Comparison of ENCODE assay signal across 21 cellular contexts in the genomic region with DNA sequence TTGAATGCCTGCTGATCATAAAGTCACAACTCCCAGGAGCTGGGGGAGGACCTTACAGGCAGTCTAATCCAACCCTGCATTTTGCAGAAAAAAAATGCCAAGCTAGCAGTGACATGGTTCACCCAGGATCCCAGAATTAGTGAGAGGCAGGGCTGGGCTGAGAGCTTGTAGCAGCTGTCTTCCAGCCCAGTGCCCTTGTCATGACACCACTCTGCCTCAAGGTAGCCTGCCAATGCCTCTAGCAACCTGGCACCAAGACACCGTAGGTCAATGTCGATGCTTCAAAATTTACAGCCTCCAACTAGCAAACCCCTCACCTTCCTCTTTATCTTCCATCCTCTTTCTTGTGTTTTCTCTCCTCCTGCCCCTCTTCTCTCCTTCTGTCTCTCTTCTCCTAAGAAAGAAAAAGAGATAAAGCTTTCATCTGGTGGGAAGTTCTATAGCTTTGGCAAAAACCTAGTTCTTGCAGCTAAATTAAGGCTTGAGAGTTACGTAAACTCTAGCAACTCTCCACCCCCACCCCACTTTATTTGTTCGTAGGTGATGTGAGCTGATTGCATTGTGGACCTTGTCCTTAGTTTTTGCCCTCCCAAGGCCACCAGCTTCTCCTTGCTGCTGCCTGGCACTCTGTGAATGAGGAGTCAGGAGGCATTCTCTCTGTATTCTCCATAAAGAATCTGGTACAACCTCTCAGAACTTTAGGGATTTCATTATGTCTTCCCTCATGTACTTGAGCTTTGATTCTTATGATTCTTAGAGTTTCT. TPM values are rescaled to one million over a fixed set of nuclear protein-coding genes. Genes with fewer than 3 reads are reported as not detected.
DNase-seq lines count a peak whose midpoint lies in the region; ATAC-seq, FAIRE-seq and TF ChIP-seq lines count a peak whose summit lies in the region.
"Had no signal": no experiment of that assay in that cellular context is flagged by ENCODE, and none has a peak within 500 bp of the region (broad histone marks: within the 10 kb centered on the region; RNA-seq: fewer than 3 reads in every experiment).

No MANE protein-coding gene starts in this region.

- TF ChIP-seq RAD21 in HepG2 (CRISPR knock-in tag; IDR thresholded peaks at IDR 0.05): no peak

- FAIRE-seq in HepG2 (lab: Jason Lieb, UNC): no peak
- FAIRE-seq in pancreas (lab: Jason Lieb, UNC): no peak
- FAIRE-seq: A204.1, H54 had no signal

- 28% methylated on average over 4 of the region's 4 CpGs for WGBS in HepG2 (ENCODE audit: low lambda C conversion rate)
- WGBS in pancreas, 2 donors: 27 to 29% methylated on average over 4 of the region's 4 CpGs

- H2AFZ ChIP-seq in HepG2 (ENCODE audit: low read length): no peak overlapping the region

- H3K9ac ChIP-seq in HepG2 (ENCODE audit: insufficient read depth, low read depth, low read length): no peak overlapping the region

- no TSS peak for BruUV-seq in HepG2 (replicated peaks; lab: Mats Ljungman, UMichigan)

- POLR2A ChIA-PET in HepG2 (lab: Yijun Ruan, JAX): no interaction called here

- no peak for TF ChIP-seq POLR2A in HepG2 (IDR thresholded peaks at IDR 0.05; ENCODE audit: insufficient read depth in 1 of 2, low read depth in 2 of 2, low read length in 2 of 2)

- CTCF ChIA-PET in HepG2 (lab: Yijun Ruan, JAX; ENCODE audit: low intra/inter-chr PET ratio, low total read pairs): no interaction called here

- intact Hi-C loops in HepG2 (cut with micrococcal nuclease; ENCODE audit: unreplicated experiment): loop anchor here (5.0 kb wide), 2 partner anchors 214 to 579 kb away; no protein-coding TSS in a partner anchor
- intact Hi-C loops in pancreas (cut with DNase I): loop anchor here in 2 of 3 donors (10.0 kb wide), 2 partner anchors 337 to 657 kb away; partner anchors contain the start of gene NPHP3 (in 1 of the 2)

- in situ Hi-C loops in HepG2 (cut with HindIII; ENCODE audit: extremely low pct_ligation_motif_present, low pct_unique_long_range_greater_than_20kb): loop anchor here (5.0 to 25.0 kb wide), 2 partner anchors 339 to 844 kb away; no protein-coding TSS in a partner anchor

- TF ChIP-seq EP300 in HepG2 (IDR thresholded peaks at IDR 0.05; ENCODE audit: low read depth in 2 of 2, low read length in 2 of 2) (no peak), HepG2 (CRISPR knock-in tag; IDR thresholded peaks at IDR 0.05; ENCODE audit: borderline replicate concordance) (no peak)

- no peaks in the 10 kb centered on the region; the same call in 1 of the 2 replicates for H3K36me3 ChIP-seq in H7 (replicated peaks; ENCODE audit: control insufficient read depth, insufficient read depth, low read length)
- no peaks in the 10 kb centered on the region for H3K36me3 ChIP-seq in HepG2 (replicated peaks in 1 of 2; ENCODE audit: control insufficient read depth in 1 of 2, insufficient read depth in 2 of 2, low read length in 2 of 2)
- no peaks in the 10 kb centered on the region for H3K36me3 ChIP-seq in pancreas

- no peak overlapping the region for H3K4me2 ChIP-seq in HepG2 (ENCODE audit: low read depth, low read length)

- DNase-seq in H7 (peak; percentile 3), HepG2 (ENCODE audit: low spot score) (peak; percentile 28), pancreas (peak in 2 of 6 donors; percentile 29 to 43), mesenteric fat pad (ENCODE audit: low spot score) (no peak), NCI-H1092 (lab: John Stamatoyannopoulos, UW) (no peak), HuH-7 (ENCODE audit: low spot score) (no peak)
- DNase-seq: CD8-positive, alpha-beta memory T cell; DMS79; HFFc6; NCI-H1417 treated with DMSO at 0.1 percent for 48 hours; NCI-H187; NCI-H526; Right ventricle myocardium superior had no signal

- ATAC-seq in HepG2: no peak; the same call in 2 of the 3 replicates
- ATAC-seq in pancreas: peak; percentile 53 to 79 (median 73)

- no peak overlapping the region for H3K4me3 ChIP-seq in H7 (ENCODE audit: insufficient read depth, low read depth, low read length)
- H3K4me3 ChIP-seq in HepG2 (replicated peaks in 1 of 3; ENCODE audit: insufficient read depth in 1 of 3, low read depth in 2 of 3, low read length in 3 of 3): no peak overlapping the region
- no peak overlapping the region for H3K4me3 ChIP-seq in pancreas

- no peaks in the 10 kb centered on the region for H3K79me2 ChIP-seq in HepG2 (ENCODE audit: insufficient read depth, low read length)

- H3K27ac ChIP-seq in angular gyrus (ENCODE audit: low read depth, low read length): peak overlapping the region; percentile 56
- no peak overlapping the region for H3K27ac ChIP-seq in HepG2 (ENCODE audit: extremely low read length, insufficient read depth, low read length)
- no peak overlapping the region for H3K27ac ChIP-seq in pancreas
- H3K27ac ChIP-seq: C4-2B, HL-60 had no signal

- H4K20me1 ChIP-seq in HepG2 (ENCODE audit: insufficient read depth, low read length): no peaks in the 10 kb centered on the region

- H3K9me3 ChIP-seq in HepG2 (ENCODE audit: low read length) (no peaks in the 10 kb centered on the region), pancreas (no peaks in the 10 kb centered on the region)

- H3K27me3 ChIP-seq in H7 (ENCODE audit: control insufficient read depth, insufficient read depth, low read length) (no peaks in the 10 kb centered on the region), HepG2 (ENCODE audit: control insufficient read depth in 1 of 2, insufficient read depth in 2 of 2, low read length in 2 of 2) (peaks cover 0 to 7% of the 10 kb centered on the region in 2 experiments; a peak in 2 of 5 replicates), pancreas (no peaks in the 10 kb centered on the region)

- no peak for TF ChIP-seq CTCF in HepG2 (CRISPR knock-in tag; IDR thresholded peaks at IDR 0.05)
- TF ChIP-seq CTCF in pancreas (IDR thresholded peaks at IDR 0.05): no peak

- H3K4me1 ChIP-seq in HepG2 (ENCODE audit: insufficient read depth, low read length): peaks cover 13% of the 10 kb centered on the region
- H3K4me1 ChIP-seq in pancreas: peaks cover 6 to 14% (median 10%) of the 10 kb centered on the region in 3 donors

TF ChIP-seq in HepG2, 621 proteins besides CTCF, POLR2A, EP300 and RAD21 (continues in another document):
- TF ChIP-seq ZNF281 (CRISPR knock-in tag; IDR thresholded peaks at IDR 0.05; ENCODE audit: borderline replicate concordance) (peak; percentile 39; the same call in 1 of the 2 replicates), ZNF841 (CRISPR knock-in tag; IDR thresholded peaks at IDR 0.05; ENCODE audit: borderline replicate concordance) (no peak)

RNA-seq across cellular contexts. Expression of gene BFSP2, which starts 18.3 kb away (rescaled TPM):
- total RNA-seq in H7 (2014; rRNA removed; shearing (Covaris generic)): not detected in 2 replicates
- total RNA-seq in HepG2 (2016; rRNA removed; fragmentation: Illumina TruSeq; extraction: Trizol) (not detected in 2 replicates), pancreas (not detected), mesenteric fat pad (not detected)
- not detected in 2 replicates for total RNA-seq in HepG2 (2016; cell fraction: cytosol; rRNA removed; fragmentation: Illumina TruSeq; extraction: Trizol; ENCODE audit: low read depth)
- not detected in 2 replicates for total RNA-seq in HepG2 (2016; cell fraction: insoluble cytoplasmic fraction; rRNA removed; fragmentation: Illumina TruSeq; extraction: Trizol)
- not detected in 2 replicates for total RNA-seq in HepG2 (2016; cell fraction: membrane; rRNA removed; fragmentation: Illumina TruSeq; extraction: Trizol)
- total RNA-seq in HepG2 (2016; cell fraction: nucleus; rRNA removed; fragmentation: Illumina TruSeq; extraction: Trizol): not detected in 2 replicates
- polyA plus RNA-seq in HepG2 (2011; rRNA removed) (not detected in 2 replicates), pancreas (not detected)
- polyA plus RNA-seq in HepG2 (2011; cell fraction: cytosol; rRNA removed): not detected in 2 replicates
- polyA plus RNA-seq in HepG2 (2011; cell fraction: nucleus; rRNA removed): not detected in 2 replicates
- not detected in 2 replicates for polyA plus RNA-seq in HepG2 (2012)
- polyA plus RNA-seq in HepG2 (2016; cell fraction: cytosol; fragmentation: Illumina TruSeq; extraction: Trizol; ENCODE audit: low read depth): not detected in 2 replicates
- polyA plus RNA-seq in HepG2 (2016; cell fraction: insoluble cytoplasmic fraction; fragmentation: Illumina TruSeq; extraction: Trizol; ENCODE audit: low read depth): not detected in 2 replicates
- polyA plus RNA-seq in HepG2 (2016; cell fraction: membrane; fragmentation: Illumina TruSeq; extraction: Trizol; ENCODE audit: low read depth): not detected in 2 replicates
- not detected in 2 replicates for polyA plus RNA-seq in HepG2 (2016; cell fraction: nucleus; fragmentation: Illumina TruSeq; extraction: Trizol; ENCODE audit: insufficient read depth, low read depth)
- polyA minus RNA-seq in HepG2 (2011; rRNA and poly(A)+ RNA removed; ENCODE audit: low replicate concordance): not detected in 2 replicates
- polyA minus RNA-seq in HepG2 (2011; cell fraction: cytosol; rRNA and poly(A)+ RNA removed): not detected in 2 replicates
- polyA minus RNA-seq in HepG2 (2011; cell fraction: nucleus; rRNA and poly(A)+ RNA removed): not detected in 2 replicates
- total RNA-seq: CD8-positive, alpha-beta memory T cell; HFFc6; HT-29; MCF 10A; Right ventricle myocardium superior; SK-MEL-5 had no signal

Comparison
In these comparisons a context has a peak if more than half of its experiments do, and no peak if none do; other contexts are left out.
1. DNase-seq: peak in H7 (single experiment) and HepG2 (single experiment); none in mesenteric fat pad (single experiment), NCI-H1092 (single experiment) and HuH-7 (single experiment).